Comparison of ENCODE assay signal across 12 cellular contexts in the genomic region with DNA sequence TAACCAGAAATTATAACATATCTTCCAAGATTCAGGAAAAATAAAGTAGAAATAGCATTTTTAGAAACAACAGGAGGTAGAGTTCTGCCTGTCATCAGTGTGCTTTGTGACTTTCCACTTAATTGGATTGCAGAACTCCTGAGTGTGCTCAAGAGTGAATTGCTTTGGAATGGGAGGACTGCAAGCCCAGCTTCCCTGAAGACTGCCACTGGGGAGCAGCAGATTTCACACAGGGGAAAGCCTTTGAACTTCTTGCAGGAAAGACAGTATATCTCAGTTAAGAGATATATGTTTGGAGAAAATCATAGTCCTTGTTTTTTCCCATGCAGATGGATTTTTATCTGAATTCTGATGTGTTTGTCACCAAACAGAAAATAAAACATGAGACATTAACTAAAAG.
DNase-seq lines count a peak whose midpoint lies in the region; ATAC-seq and TF ChIP-seq lines count a peak whose summit lies in the region.
"Had no signal": no experiment of that assay in that cellular context is flagged by ENCODE, and none has a peak within 500 bp of the region (broad histone marks: within the 10 kb centered on the region; RNA-seq: fewer than 3 reads in every experiment).

No MANE protein-coding gene starts in this region.

- H3K4me1 ChIP-seq in osteoblast (ENCODE audit: insufficient read depth, low read length) = no peaks in the 10 kb centered on the region
- H3K4me1 ChIP-seq: prostate gland had no signal

- H3K4me3 ChIP-seq in osteoblast (ENCODE audit: insufficient read depth, low read length) = no peak overlapping the region
- H3K4me3 ChIP-seq: prostate gland had no signal

- no peak for DNase-seq in GM10248 (ENCODE audit: extremely low spot score)
- DNase-seq in SK-MEL-5 (ENCODE audit: low read depth, low spot score) = peak; percentile 54
- DNase-seq in fibroblast of peridontal ligament (ENCODE audit: extremely low read depth) = peak; percentile 8
- DNase-seq in osteoblast (ENCODE audit: insufficient read length, low spot score, missing footprints) = no peak
- DNase-seq in NCI-H345 treated with DMSO at 0.1 percent for 48 hours (lab: John Stamatoyannopoulos, UW; ENCODE audit: unreplicated experiment) = no peak
- DNase-seq: activated CD8-positive, alpha-beta T cell treated with anti-CD3 and anti-CD28 coated beads, Interleukin-2, amount 10 ng/mL, durations not matched to agents 7 days and 5 days; hypothalamus; MM.1S; RPMI8226 had no signal

- no peaks in the 10 kb centered on the region for H3K36me3 ChIP-seq in osteoblast (ENCODE audit: insufficient read depth, low read length)
- H3K36me3 ChIP-seq: prostate gland had no signal

- CTCF ChIA-PET in GM10248 (lab: Yijun Ruan, JAX) = interaction anchor here (1.0 kb wide), 1 partner anchor 11 kb away, joined by 3 read pairs; no protein-coding TSS in a partner anchor

- no peaks in the 10 kb centered on the region for H4K20me1 ChIP-seq in osteoblast (ENCODE audit: insufficient read depth, low read length)

- POLR2A ChIA-PET in GM10248 (lab: Yijun Ruan, JAX) = no interaction called here

- no peak overlapping the region for H2AFZ ChIP-seq in osteoblast (ENCODE audit: low read length)

- no peak overlapping the region for H3K27ac ChIP-seq in osteoblast (ENCODE audit: low read depth, low read length)
- H3K27ac ChIP-seq: prostate gland had no signal

- no peak overlapping the region for H3K4me2 ChIP-seq in osteoblast (ENCODE audit: insufficient read depth, low read length)

- no peaks in the 10 kb centered on the region for H3K9me3 ChIP-seq in osteoblast (ENCODE audit: low read depth, low read length)
- H3K9me3 ChIP-seq: prostate gland had no signal

- H3K27me3 ChIP-seq in osteoblast (ENCODE audit: insufficient read depth, low read length) = no peaks in the 10 kb centered on the region

- TF ChIP-seq CTCF in GM10248 (IDR thresholded peaks at IDR 0.05; ENCODE audit: control extremely low read depth, extremely low read depth, low read depth, missing control alignments) = peak; percentile 9
- TF ChIP-seq CTCF in osteoblast (IDR thresholded peaks at IDR 0.05; ENCODE audit: extremely low read depth, low read depth, low read length) = peak; percentile 23

- in situ Hi-C loops in SK-MEL-5 (cut with HindIII; ENCODE audit: low pct_unique_long_range_greater_than_20kb, low sequenced_read_pairs) = no loop called here

- no peak for ATAC-seq in GM21825 (IDR thresholded peaks at IDR 0.05; ENCODE audit: unreplicated experiment)
- ATAC-seq in HG03108 (IDR thresholded peaks at IDR 0.05; ENCODE audit: unreplicated experiment) = no peak
- ATAC-seq: activated CD8-positive, alpha-beta T cell treated with anti-CD3 and anti-CD28 coated beads, Interleukin-2, amount 10 ng/mL, durations not matched to agents 7 days and 5 days had no signal

- no peaks in the 10 kb centered on the region for H3K79me2 ChIP-seq in osteoblast (ENCODE audit: insufficient read depth, low read length)

Comparison
In these comparisons a context has a peak if more than half of its experiments do, and no peak if none do; other contexts are left out.
1. DNase-seq: peak in SK-MEL-5 (single experiment) and fibroblast of peridontal ligament (single experiment); none in GM10248 (single experiment), osteoblast (single experiment) and NCI-H345 treated with DMSO at 0.1 percent for 48 hours (single experiment).